In genomic region chr5:143601357-143601756, GRCh38 we compare ENCODE assay signal across 17 cellular contexts.
DNase-seq lines count a peak whose midpoint lies in the region; ATAC-seq, FAIRE-seq and TF ChIP-seq lines count a peak whose summit lies in the region.
"Had no signal": no experiment of that assay in that cellular context is flagged by ENCODE, and none has a peak within 500 bp of the region (broad histone marks: within the 10 kb centered on the region; RNA-seq: fewer than 3 reads in every experiment).

No MANE protein-coding gene starts in this region.

- no peaks in the 10 kb centered on the region for H3K9me3 ChIP-seq in heart right ventricle
- H3K9me3 ChIP-seq in right atrium auricular region, result no peaks in the 10 kb centered on the region
- H3K9me3 ChIP-seq in Loucy (ENCODE audit: insufficient read depth, low read depth, low read length), result no peaks in the 10 kb centered on the region
- H3K9me3 ChIP-seq in HepG2 (ENCODE audit: low read length), result no peaks in the 10 kb centered on the region
- H3K9me3 ChIP-seq: Peyer's patch had no signal

- ATAC-seq in heart right ventricle, result peak in 7 of 8 donors; percentile 47 to 70 (median 58)
- ATAC-seq in HepG2, result peak; percentile 42; the same call in 2 of the 3 replicates
- ATAC-seq in HG02678 (IDR thresholded peaks at IDR 0.05; ENCODE audit: unreplicated experiment), result no peak
- ATAC-seq: CD8-positive, alpha-beta T cell had no signal

- H3K27ac ChIP-seq in heart right ventricle (no peak overlapping the region), right atrium auricular region (no peak overlapping the region), HepG2 (ENCODE audit: extremely low read length, insufficient read depth, low read length) (peak overlapping the region; percentile 60)

- BruUV-seq in HepG2 (replicated peaks; lab: Mats Ljungman, UMichigan), result no TSS peak

- H3K4me1 ChIP-seq in heart right ventricle (peaks cover 0 to 49% (median 9%) of the 10 kb centered on the region in 9 donors), right atrium auricular region (no peaks in the 10 kb centered on the region), Loucy (ENCODE audit: insufficient read depth, low read length, poor library complexity, severe bottlenecking) (peaks cover 44% of the 10 kb centered on the region), HepG2 (ENCODE audit: insufficient read depth, low read length) (peaks cover 61% of the 10 kb centered on the region)

- CTCF ChIA-PET in HepG2 (lab: Yijun Ruan, JAX; ENCODE audit: low intra/inter-chr PET ratio, low total read pairs), result no interaction called here

- no peak overlapping the region for H3K9ac ChIP-seq in Loucy (ENCODE audit: low read depth, low read length, poor library complexity, severe bottlenecking)
- peak overlapping the region; percentile 13; the same call in 1 of the 2 replicates for H3K9ac ChIP-seq in HepG2 (ENCODE audit: insufficient read depth, low read depth, low read length)

- H3K4me3 ChIP-seq in heart right ventricle (no peak overlapping the region), right atrium auricular region (no peak overlapping the region), Loucy (ENCODE audit: low read length, poor library complexity, severe bottlenecking) (no peak overlapping the region), HepG2 (replicated peaks in 1 of 3; ENCODE audit: insufficient read depth in 1 of 3, low read depth in 2 of 3, low read length in 3 of 3) (no peak overlapping the region)
- H3K4me3 ChIP-seq: Peyer's patch had no signal

- 64 to 73% methylated on average over 6 of the region's 6 CpGs for WGBS in heart right ventricle, 2 donors
- 56% methylated on average over 6 of the region's 6 CpGs for WGBS in HepG2 (ENCODE audit: low lambda C conversion rate)

- no peak for TF ChIP-seq RAD21 in HepG2 (CRISPR knock-in tag; IDR thresholded peaks at IDR 0.05)

- H3F3A ChIP-seq in Loucy (ENCODE audit: low read depth), result 0 out of 2 replicates have a peak, but pooled peaks cover 2% of the 10 kb centered on the region

- H4K20me1 ChIP-seq in Loucy (ENCODE audit: insufficient read depth, low read length, poor library complexity, severe bottlenecking), result no peaks in the 10 kb centered on the region
- H4K20me1 ChIP-seq in HepG2 (ENCODE audit: insufficient read depth, low read length), result no peaks in the 10 kb centered on the region

- in situ Hi-C loops in HepG2 (cut with HindIII; ENCODE audit: extremely low pct_ligation_motif_present, low pct_unique_long_range_greater_than_20kb), result no loop called here

- no peak for TF ChIP-seq POLR2A in HepG2 (IDR thresholded peaks at IDR 0.05; ENCODE audit: insufficient read depth in 1 of 2, low read depth in 2 of 2, low read length in 2 of 2)

- no peaks in the 10 kb centered on the region for H3K27me3 ChIP-seq in heart right ventricle
- H3K27me3 ChIP-seq in right atrium auricular region, result no peaks in the 10 kb centered on the region
- H3K27me3 ChIP-seq in Loucy (ENCODE audit: insufficient read depth, low read length, poor library complexity, severe bottlenecking), result no peaks in the 10 kb centered on the region
- no peaks in the 10 kb centered on the region for H3K27me3 ChIP-seq in HepG2 (ENCODE audit: control insufficient read depth in 1 of 2, insufficient read depth in 2 of 2, low read length in 2 of 2)
- H3K27me3 ChIP-seq: Peyer's patch had no signal

- no peaks in the 10 kb centered on the region for H3K9me2 ChIP-seq in Loucy (replicated peaks; ENCODE audit: low read depth, low read length)

- TF ChIP-seq EP300 in HepG2 (IDR thresholded peaks at IDR 0.05; ENCODE audit: low read depth in 2 of 2, low read length in 2 of 2) (peak in 1 of 2 experiments; percentile 72; a peak in 2 of 4 replicates), HepG2 (CRISPR knock-in tag; IDR thresholded peaks at IDR 0.05; ENCODE audit: borderline replicate concordance) (no peak)

- no peak for TF ChIP-seq CTCF in heart right ventricle (IDR thresholded peaks at IDR 0.05)
- TF ChIP-seq CTCF in right atrium auricular region (IDR thresholded peaks at IDR 0.05), result no peak
- no peak for TF ChIP-seq CTCF in Loucy (conservative IDR thresholded peaks at IDR 0.05; ENCODE audit: low read length)
- TF ChIP-seq CTCF in HepG2 (CRISPR knock-in tag; IDR thresholded peaks at IDR 0.05), result no peak

- POLR2A ChIA-PET in HepG2 (lab: Yijun Ruan, JAX), result no interaction called here

- H2AFZ ChIP-seq in Loucy (ENCODE audit: low read length) (no peak overlapping the region), HepG2 (ENCODE audit: low read length) (no peak overlapping the region)

- H3K79me2 ChIP-seq in Loucy (ENCODE audit: insufficient read depth, low read length) (no peaks in the 10 kb centered on the region), HepG2 (ENCODE audit: insufficient read depth, low read length) (no peaks in the 10 kb centered on the region)

- no peak for DNase-seq in heart right ventricle
- DNase-seq in right atrium auricular region (ENCODE audit: low spot score), result no peak
- DNase-seq in HepG2 (ENCODE audit: low spot score), result peak; percentile 55
- no peak for DNase-seq in retina
- DNase-seq in RKO (ENCODE audit: low spot score), result no peak
- DNase-seq: Calu3; CD8-positive, alpha-beta T cell; GDM1; NCI-H1694; NCI-H2081 treated with DMSO at 0.1 percent for 48 hours; NCI-H2171 treated with DMSO at 0.1 percent for 48 hours; NCI-H524 treated with DMSO at 0.1 percent for 48 hours had no signal

- FAIRE-seq in HepG2 (lab: Jason Lieb, UNC), result peak; percentile 71
- FAIRE-seq: A204.1, GM18507 had no signal

- intact Hi-C loops in heart right ventricle (cut with DNase I), result no loop called here
- intact Hi-C loops in HepG2 (cut with micrococcal nuclease; ENCODE audit: unreplicated experiment), result loop anchor here (2.0 kb wide), 1 partner anchor 47 kb away; no protein-coding TSS in a partner anchor

- H3K4me2 ChIP-seq in Loucy (ENCODE audit: low read depth, low read length, poor library complexity, severe bottlenecking) (peak overlapping the region; percentile 12), HepG2 (ENCODE audit: low read depth, low read length) (peak overlapping the region; percentile 41)

- H3K36me3 ChIP-seq in heart right ventricle, result no peaks in the 10 kb centered on the region
- no peaks in the 10 kb centered on the region for H3K36me3 ChIP-seq in right atrium auricular region
- H3K36me3 ChIP-seq in Loucy (ENCODE audit: insufficient read depth, low read length), result no peaks in the 10 kb centered on the region
- no peaks in the 10 kb centered on the region for H3K36me3 ChIP-seq in HepG2 (replicated peaks in 1 of 2; ENCODE audit: control insufficient read depth in 1 of 2, insufficient read depth in 2 of 2, low read length in 2 of 2)
- H3K36me3 ChIP-seq: Peyer's patch had no signal

TF ChIP-seq in HepG2, 621 proteins besides CTCF, POLR2A, EP300 and RAD21 (continues in another document):
- no peak for TF ChIP-seq PRMT3 (CRISPR knock-in tag; IDR thresholded peaks at IDR 0.05; ENCODE audit: borderline replicate concordance, low read depth)
- TF ChIP-seq AFF4 (CRISPR knock-in tag; IDR thresholded peaks at IDR 0.05), result no peak
- no peak for TF ChIP-seq ZNF24 (IDR thresholded peaks at IDR 0.05)
- TF ChIP-seq ZNF672 (CRISPR knock-in tag; IDR thresholded peaks at IDR 0.05), result no peak
- TF ChIP-seq TFE3 (CRISPR knock-in tag; IDR thresholded peaks at IDR 0.05), result 0 out of 2 replicates have a peak, but pooled peaks have one; percentile 18
- no peak for TF ChIP-seq BATF2 (CRISPR knock-in tag; IDR thresholded peaks at IDR 0.05)
